13 cellular contexts compared by ENCODE assay signal in the genomic region with DNA sequence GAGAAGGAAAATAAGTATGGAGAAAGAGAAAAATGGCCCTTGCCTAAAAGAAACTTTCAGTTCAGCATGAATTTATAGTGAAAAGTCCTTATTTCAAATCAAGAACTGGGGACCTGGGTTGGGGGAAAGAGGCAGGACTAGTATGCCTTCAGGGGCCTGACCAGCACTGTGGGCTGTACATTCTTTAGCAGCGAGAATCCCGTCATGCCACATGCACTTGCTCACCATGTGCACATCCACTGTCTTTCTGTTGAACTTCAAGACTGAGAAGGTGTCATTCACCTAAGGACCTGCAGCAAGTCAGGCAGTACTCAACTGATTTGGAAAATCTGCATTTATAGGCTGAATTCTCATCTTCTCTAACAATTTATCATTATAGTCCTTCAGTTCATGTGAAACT.
"Had no signal": no experiment of that assay in that cellular context is flagged by ENCODE, and none has a peak within 500 bp of the region (broad histone marks: within the 10 kb centered on the region; RNA-seq: fewer than 3 reads in every experiment).

No MANE protein-coding gene starts in this region.

- H3K27ac Mint-ChIP-seq: activated naive CD4-positive, alpha-beta T cell treated with anti-CD3 and anti-CD28 coated beads for 36 hours; T-helper 1 cell treated with Interleukin-12 subunit alpha and Interleukin-12 subunit beta and Interleukin-4 antibody, amounts not matched to agents 30 μg/mL and 1 μg/mL, for 36 hours; WTC11 had no signal

- H3K4me1 Mint-ChIP-seq: activated T-helper 17 cell treated with anti-CD3 and anti-CD28 coated beads, Interleukin-2, amount 50 U/mL, for 72 hours; WTC11 had no signal

- H3K4me3 ChIP-seq: colonic mucosa, sigmoid colon, thyroid gland had no signal

- DNase-seq: activated CD4-positive, alpha-beta T cell treated with anti-CD3 and anti-CD28 coated beads for 48 hours; activated naive CD4-positive, alpha-beta T cell treated with anti-CD3 and anti-CD28 coated beads for 36 hours; colonic mucosa; hippocampal formation; kidney; sigmoid colon; stimulated activated CD4-positive, alpha-beta T cell treated with anti-CD3 and anti-CD28 coated beads, Interleukin-1b, Interleukin-23, amount 100 ng/mL, for 48 hours; thyroid gland had no signal

- H3K9me3 ChIP-seq: colonic mucosa, sigmoid colon, thyroid gland had no signal

- ATAC-seq: activated T-helper 17 cell treated with anti-CD3 and anti-CD28 coated beads, Interleukin-2, amount 50 U/mL, for 72 hours; esophagus mucosa; WTC11 had no signal

- H3K27me3 ChIP-seq: colonic mucosa, thyroid gland had no signal

- H3K27ac ChIP-seq: colonic mucosa, sigmoid colon, thyroid gland had no signal

- H3K36me3 Mint-ChIP-seq: WTC11 had no signal

- H3K27me3 Mint-ChIP-seq: activated T-helper 17 cell treated with anti-CD3 and anti-CD28 coated beads, Interleukin-2, amount 50 U/mL, for 72 hours had no signal

- H3K36me3 ChIP-seq: colonic mucosa, sigmoid colon, thyroid gland had no signal

- H3K4me3 Mint-ChIP-seq: activated naive CD4-positive, alpha-beta T cell treated with anti-CD3 and anti-CD28 coated beads for 36 hours; activated T-helper 17 cell treated with anti-CD3 and anti-CD28 coated beads, Interleukin-2, amount 50 U/mL, for 72 hours; neural crest cell; T-helper 1 cell treated with Interleukin-12 subunit alpha and Interleukin-12 subunit beta and Interleukin-4 antibody, amounts not matched to agents 30 μg/mL and 1 μg/mL, for 36 hours; WTC11 had no signal

- H3K4me1 ChIP-seq: colonic mucosa, sigmoid colon had no signal

- H3K9me3 Mint-ChIP-seq: activated naive CD4-positive, alpha-beta T cell treated with anti-CD3 and anti-CD28 coated beads for 36 hours; activated T-helper 17 cell treated with anti-CD3 and anti-CD28 coated beads, Interleukin-2, amount 50 U/mL, for 72 hours; neural crest cell; T-helper 1 cell treated with Interleukin-12 subunit alpha and Interleukin-12 subunit beta and Interleukin-4 antibody, amounts not matched to agents 30 μg/mL and 1 μg/mL, for 36 hours; WTC11 had no signal
